In genomic region chr2:137942037-137942784, GRCh38 we compare ENCODE assay signal across 1 cellular context.
TF ChIP-seq lines count a peak whose summit lies in the region.

No MANE protein-coding gene starts in this region.

TF ChIP-seq in HepG2, 621 proteins besides CTCF, POLR2A, EP300 and RAD21 (continued from another document and continues in another):
- TF ChIP-seq SNAPC4 (CRISPR knock-in tag; IDR thresholded peaks at IDR 0.05) (no peak), MTF1 (CRISPR knock-in tag; IDR thresholded peaks at IDR 0.05) (no peak), ZNF605 (CRISPR knock-in tag; IDR thresholded peaks at IDR 0.05) (no peak), TCF7 (IDR thresholded peaks at IDR 0.05; ENCODE audit: low read depth) (no peak; the same call in 1 of the 2 replicates), SMC3 (IDR thresholded peaks at IDR 0.05; ENCODE audit: low read length) (no peak), HHEX (CRISPR knock-in tag; IDR thresholded peaks at IDR 0.05) (no peak), FIP1L1 (IDR thresholded peaks at IDR 0.05; ENCODE audit: borderline replicate concordance, insufficient read depth, low read depth, low read length) (no peak), ZNF691 (CRISPR knock-in tag; IDR thresholded peaks at IDR 0.05; ENCODE audit: borderline replicate concordance, low read depth) (no peak; the same call in 1 of the 2 replicates), NFE2 (CRISPR knock-in tag; IDR thresholded peaks at IDR 0.05) (no peak), MBD4 (IDR thresholded peaks at IDR 0.05; ENCODE audit: borderline replicate concordance, low read length) (peak; percentile 86; the same call in 1 of the 2 replicates), NRL (CRISPR knock-in tag; IDR thresholded peaks at IDR 0.05; ENCODE audit: borderline replicate concordance) (no peak), ATM (IDR thresholded peaks at IDR 0.05; ENCODE audit: borderline replicate concordance) (no peak), NFYC (CRISPR knock-in tag; IDR thresholded peaks at IDR 0.05) (no peak), NCOA1 (CRISPR knock-in tag; IDR thresholded peaks at IDR 0.05) (peak; percentile 1; the same call in 1 of the 2 replicates), ZNF331 (CRISPR knock-in tag; IDR thresholded peaks at IDR 0.05) (no peak), ZNF225 (CRISPR knock-in tag; IDR thresholded peaks at IDR 0.05) (no peak), EZH2 (conservative IDR thresholded peaks at IDR 0.05; ENCODE audit: low read depth, low read length) (no peak), ZNF773 (CRISPR knock-in tag; IDR thresholded peaks at IDR 0.05; ENCODE audit: borderline replicate concordance) (no peak), RBAK (CRISPR knock-in tag; IDR thresholded peaks at IDR 0.05) (no peak), ZKSCAN8 (CRISPR knock-in tag; IDR thresholded peaks at IDR 0.05; ENCODE audit: borderline replicate concordance) (peak; percentile 68; the same call in 1 of the 2 replicates), TBX2 (CRISPR knock-in tag; IDR thresholded peaks at IDR 0.05; ENCODE audit: borderline replicate concordance) (peak; percentile 55; the same call in 1 of the 2 replicates), CREB3 (CRISPR knock-in tag; IDR thresholded peaks at IDR 0.05) (peak; percentile 47; the same call in 1 of the 2 replicates), RNF219 (CRISPR knock-in tag; IDR thresholded peaks at IDR 0.05) (no peak), ZFP37 (CRISPR knock-in tag; IDR thresholded peaks at IDR 0.05; ENCODE audit: borderline replicate concordance) (no peak), ZNF569 (CRISPR knock-in tag; IDR thresholded peaks at IDR 0.05; ENCODE audit: borderline replicate concordance) (no peak), MXD4 (CRISPR knock-in tag; IDR thresholded peaks at IDR 0.05) (no peak; the same call in 1 of the 2 replicates), ZNF414 (CRISPR knock-in tag; IDR thresholded peaks at IDR 0.05) (no peak), NFRKB (IDR thresholded peaks at IDR 0.05) (no peak), ZNF512B (CRISPR knock-in tag; IDR thresholded peaks at IDR 0.05; ENCODE audit: borderline replicate concordance) (no peak), ZNF263 (CRISPR knock-in tag; IDR thresholded peaks at IDR 0.05) (no peak; the same call in 1 of the 2 replicates), ZBTB39 (CRISPR knock-in tag; IDR thresholded peaks at IDR 0.05) (peak; percentile 56; the same call in 1 of the 2 replicates), SCMH1 (CRISPR knock-in tag; IDR thresholded peaks at IDR 0.05; ENCODE audit: borderline replicate concordance) (no peak), ZNF3 (CRISPR knock-in tag; IDR thresholded peaks at IDR 0.05) (peak; percentile 10; the same call in 1 of the 2 replicates), GTF3A (CRISPR knock-in tag; conservative IDR thresholded peaks at IDR 0.05) (no peak), SNAPC5 (CRISPR knock-in tag; IDR thresholded peaks at IDR 0.05; ENCODE audit: borderline replicate concordance) (0 out of 2 replicates have a peak, but pooled peaks have one; percentile 25), ZNF276 (CRISPR knock-in tag; IDR thresholded peaks at IDR 0.05; ENCODE audit: low read depth) (no peak), DR1 (CRISPR knock-in tag; IDR thresholded peaks at IDR 0.05) (no peak), ZNF496 (CRISPR knock-in tag; IDR thresholded peaks at IDR 0.05; ENCODE audit: insufficient replicate concordance) (no peak), MATR3 (CRISPR knock-in tag; IDR thresholded peaks at IDR 0.05) (no peak), ZNF687 (CRISPR knock-in tag; IDR thresholded peaks at IDR 0.05) (no peak), ZNF510 (CRISPR knock-in tag; IDR thresholded peaks at IDR 0.05; ENCODE audit: low read depth) (no peak), HMGA1 (CRISPR knock-in tag; conservative IDR thresholded peaks at IDR 0.05) (no peak)
